Comparison of ENCODE assay signal across 13 cellular contexts in genomic region chr3:136547293-136547692, GRCh38.
A peak's percentile ranks its signal among the peaks of the same experiment; 100 is the strongest.
DNase-seq lines count a peak whose midpoint lies in the region; ATAC-seq and TF ChIP-seq lines count a peak whose summit lies in the region.
"Had no signal": no experiment of that assay in that cellular context is flagged by ENCODE, and none has a peak within 500 bp of the region (broad histone marks: within the 10 kb centered on the region; RNA-seq: fewer than 3 reads in every experiment).

No MANE protein-coding gene starts in this region.

- peak overlapping the region; percentile 32 for H3K27ac Mint-ChIP-seq in central memory CD8-positive, alpha-beta T cell (ENCODE audit: low read depth)

- H2AFZ ChIP-seq in mammary epithelial cell (ENCODE audit: low read depth, low read length), result no peak overlapping the region

- DNase-seq in activated CD4-positive, CD25-positive, alpha-beta regulatory T cell (lab: John Stamatoyannopoulos, UW), result no peak
- DNase-seq in LHCN-M2 (ENCODE audit: low read depth) (peak; percentile 20), renal cortical epithelial cell (ENCODE audit: low read depth) (peak; percentile 36), mammary epithelial cell (no peak)
- no peak for DNase-seq in central memory CD8-positive, alpha-beta T cell (ENCODE audit: low spot score in 2 of 2)
- DNase-seq: dorsolateral prefrontal cortex; Peyer's patch; small intestine; stimulated activated CD8-positive, alpha-beta memory T cell treated with anti-CD3 and anti-CD28 coated beads, Interleukin-4, amount 100 ng/mL, for 48 hours had no signal

- H4K20me1 ChIP-seq in mammary epithelial cell (ENCODE audit: insufficient read depth, low read length), result no peaks in the 10 kb centered on the region

- no peaks in the 10 kb centered on the region for H3K79me2 ChIP-seq in mammary epithelial cell (ENCODE audit: insufficient read depth, low read length)

- dilution Hi-C loops in mammary epithelial cell (cut with HindIII; ENCODE audit: low sequenced_read_pairs), result no loop called here

- H3K4me1 ChIP-seq in mammary epithelial cell (ENCODE audit: insufficient read depth, low read length), result peaks cover 6% of the 10 kb centered on the region
- H3K4me1 ChIP-seq: Peyer's patch had no signal

- no peaks in the 10 kb centered on the region for H3K27me3 ChIP-seq in mammary epithelial cell (ENCODE audit: insufficient read depth, low read length)
- H3K27me3 ChIP-seq: dorsolateral prefrontal cortex, Peyer's patch had no signal

- peaks cover 14% of the 10 kb centered on the region for H3K4me1 Mint-ChIP-seq in central memory CD8-positive, alpha-beta T cell

- intact Hi-C loops in mammary epithelial cell (cut with micrococcal nuclease), result loop anchor here (5.0 kb wide), 1 partner anchor 470 kb away; no protein-coding TSS in a partner anchor

- H3K36me3 Mint-ChIP-seq in central memory CD8-positive, alpha-beta T cell (ENCODE audit: insufficient read depth), result peaks cover 13% of the 10 kb centered on the region

- CTCF ChIA-PET in mammary epithelial cell (lab: Charles Lee; ENCODE audit: low non-redundant PET), result interaction anchor here (1.4 kb wide), 1 partner anchor 205 kb away, joined by 19 read pairs; the partner anchor contains the start of gene STAG1

- H3K27ac ChIP-seq in mammary epithelial cell (ENCODE audit: insufficient read depth, low read depth, low read length), result no peak overlapping the region
- H3K27ac ChIP-seq: HL-60, Peyer's patch had no signal

- H3K9me3 ChIP-seq in mammary epithelial cell (replicated peaks; ENCODE audit: insufficient read depth, low read length), result no peaks in the 10 kb centered on the region
- H3K9me3 ChIP-seq: Peyer's patch had no signal

- H3K36me3 ChIP-seq in mammary epithelial cell (ENCODE audit: insufficient read depth, low read length), result no peaks in the 10 kb centered on the region
- H3K36me3 ChIP-seq: Peyer's patch had no signal

- in situ Hi-C loops in mammary epithelial cell (cut with MboI; ENCODE audit: low sequenced_read_pairs in 2 of 2), result no loop called here

- H3K27me3 Mint-ChIP-seq in central memory CD8-positive, alpha-beta T cell, result no peaks in the 10 kb centered on the region

- no peak overlapping the region for H3K9ac ChIP-seq in mammary epithelial cell (ENCODE audit: insufficient read depth, low read length)

- H3K4me3 Mint-ChIP-seq in central memory CD8-positive, alpha-beta T cell, result no peak overlapping the region

- no peaks in the 10 kb centered on the region for H3K9me3 Mint-ChIP-seq in central memory CD8-positive, alpha-beta T cell

- BruUV-seq in mammary epithelial cell (replicated peaks; lab: Mats Ljungman, UMichigan), result no TSS peak

- H3K4me2 ChIP-seq in mammary epithelial cell (ENCODE audit: insufficient read depth, low read depth, low read length), result no peak overlapping the region

- no peak overlapping the region for H3K4me3 ChIP-seq in mammary epithelial cell (replicated peaks in 1 of 3; ENCODE audit: insufficient read depth in 1 of 3, low read depth in 2 of 3, low read length in 3 of 3)
- H3K4me3 ChIP-seq: dorsolateral prefrontal cortex, Peyer's patch had no signal

- TF ChIP-seq CTCF in mammary epithelial cell (conservative IDR thresholded peaks at IDR 0.05 in 1 of 2, IDR thresholded peaks at IDR 0.05 in 1 of 2; ENCODE audit: extremely low read depth in 1 of 2, insufficient read depth in 1 of 2, low read depth in 1 of 2, low read length in 2 of 2), result no peak

- peak; percentile 49 to 71 for ATAC-seq in activated CD4-positive, CD25-positive, alpha-beta regulatory T cell treated with anti-CD3 and anti-CD28 coated beads, Interleukin-2, amount 50 U/mL, for 24 hours
- ATAC-seq in central memory CD8-positive, alpha-beta T cell (replicated peaks; ENCODE audit: extremely low read depth, poor library complexity, severe bottlenecking), result no peak
- ATAC-seq in HG02938 (IDR thresholded peaks at IDR 0.05; ENCODE audit: unreplicated experiment) (no peak), HG02623 (IDR thresholded peaks at IDR 0.05; ENCODE audit: unreplicated experiment) (no peak)

Comparison
In these comparisons a context has a peak if more than half of its experiments do, and no peak if none do; other contexts are left out.
1. ATAC-seq: peak in activated CD4-positive, CD25-positive, alpha-beta regulatory T cell treated with anti-CD3 and anti-CD28 coated beads, Interleukin-2, amount 50 U/mL, for 24 hours (2 of 2); none in central memory CD8-positive, alpha-beta T cell (single experiment), HG02938 (single experiment) and HG02623 (single experiment).
2. DNase-seq: peak in LHCN-M2 (single experiment) and renal cortical epithelial cell (single experiment); none in activated CD4-positive, CD25-positive, alpha-beta regulatory T cell (0 of 4), central memory CD8-positive, alpha-beta T cell (0 of 2) and mammary epithelial cell (single experiment).